ENCODE assay signal across 8 cellular contexts in genomic region chr20:4813839-4814695, GRCh38. TPM values are rescaled to one million over a fixed set of nuclear protein-coding genes. Genes with fewer than 3 reads are reported as not detected.
A peak's percentile ranks its signal among the peaks of the same experiment; 100 is the strongest.
DNase-seq lines count a peak whose midpoint lies in the region; ATAC-seq, FAIRE-seq and TF ChIP-seq lines count a peak whose summit lies in the region.

No MANE protein-coding gene starts in this region.

- WGBS in HepG2 (ENCODE audit: low lambda C conversion rate) = 43% methylated on average over 13 of the region's 13 CpGs

- ATAC-seq in GM21529 (IDR thresholded peaks at IDR 0.05; ENCODE audit: unreplicated experiment) (peak; percentile 41), HepG2 (no peak)

- in situ Hi-C loops in HepG2 (cut with HindIII; ENCODE audit: extremely low pct_ligation_motif_present, low pct_unique_long_range_greater_than_20kb) = no loop called here

- no peak for TF ChIP-seq CTCF in HepG2 (CRISPR knock-in tag; IDR thresholded peaks at IDR 0.05)
- no peak for TF ChIP-seq CTCF in tibial artery (IDR thresholded peaks at IDR 0.05)

- TF ChIP-seq EP300 in HepG2 (IDR thresholded peaks at IDR 0.05; ENCODE audit: low read depth in 2 of 2, low read length in 2 of 2) (no peak), HepG2 (CRISPR knock-in tag; IDR thresholded peaks at IDR 0.05; ENCODE audit: borderline replicate concordance) (no peak)

- FAIRE-seq in HepG2 (lab: Jason Lieb, UNC) = no peak

- no peaks in the 10 kb centered on the region for H4K20me1 ChIP-seq in HepG2 (ENCODE audit: insufficient read depth, low read length)

- intact Hi-C loops in activated naive CD4-positive, alpha-beta T cell treated with anti-CD3 and anti-CD28 coated beads for 36 hours (cut with micrococcal nuclease) = loop anchor here (1.0 to 5.0 kb wide), 5 partner anchors 30 to 1342 kb away; partner anchors contain the start of genes ATRN and SLC23A2
- intact Hi-C loops in HepG2 (cut with micrococcal nuclease; ENCODE audit: unreplicated experiment) = no loop called here
- intact Hi-C loops in tibial artery (cut with DNase I; ENCODE audit: low total_unique reads) = loop anchor here (2.0 kb wide), 1 partner anchor 51 kb away; no protein-coding TSS in a partner anchor

- H3K27me3 Mint-ChIP-seq in activated naive CD4-positive, alpha-beta T cell treated with anti-CD3 and anti-CD28 coated beads for 36 hours (ENCODE audit: low read depth) = no peaks in the 10 kb centered on the region

- no peak overlapping the region for H3K9ac ChIP-seq in HepG2 (ENCODE audit: insufficient read depth, low read depth, low read length)

- peak overlapping the region; percentile 98 for H3K27ac Mint-ChIP-seq in activated naive CD4-positive, alpha-beta T cell treated with anti-CD3 and anti-CD28 coated beads for 36 hours

- no peak overlapping the region for H3K4me2 ChIP-seq in HepG2 (ENCODE audit: low read depth, low read length)

- no TSS peak for BruUV-seq in HepG2 (replicated peaks; lab: Mats Ljungman, UMichigan)

- H3K9me3 ChIP-seq in KOPT-K1 (ENCODE audit: insufficient read depth, low read length, poor library complexity, severe bottlenecking) = no peaks in the 10 kb centered on the region
- H3K9me3 ChIP-seq in HepG2 (ENCODE audit: low read length) = no peaks in the 10 kb centered on the region
- H3K9me3 ChIP-seq in tibial artery = no peaks in the 10 kb centered on the region

- H3K27ac ChIP-seq in KOPT-K1 (ENCODE audit: low read depth, low read length, poor library complexity, severe bottlenecking) (peak overlapping the region; percentile 65), HepG2 (ENCODE audit: extremely low read length, insufficient read depth, low read length) (no peak overlapping the region), tibial artery (peak overlapping the region; percentile 50 to 54)

- H3K9me3 Mint-ChIP-seq in activated naive CD4-positive, alpha-beta T cell treated with anti-CD3 and anti-CD28 coated beads for 36 hours = no peaks in the 10 kb centered on the region

- no peaks in the 10 kb centered on the region for H3K79me2 ChIP-seq in HepG2 (ENCODE audit: insufficient read depth, low read length)

- CTCF ChIA-PET in activated naive CD4-positive, alpha-beta T cell treated with anti-CD3 and anti-CD28 coated beads for 36 hours (lab: Charles Lee) = interaction anchor here (0.6 to 1.1 kb wide), 9 partner anchors 17 to 287 kb away, joined by 3 to 7 read pairs (median 3); no protein-coding TSS in a partner anchor
- CTCF ChIA-PET in HepG2 (lab: Yijun Ruan, JAX; ENCODE audit: low intra/inter-chr PET ratio, low total read pairs) = no interaction called here

- peaks cover 16% of the 10 kb centered on the region for H3K36me3 Mint-ChIP-seq in activated naive CD4-positive, alpha-beta T cell treated with anti-CD3 and anti-CD28 coated beads for 36 hours (ENCODE audit: low read depth)

- peaks cover 9% of the 10 kb centered on the region for H3K36me3 ChIP-seq in KOPT-K1 (ENCODE audit: insufficient read depth, low read length)
- no peaks in the 10 kb centered on the region for H3K36me3 ChIP-seq in HepG2 (replicated peaks in 1 of 2; ENCODE audit: control insufficient read depth in 1 of 2, insufficient read depth in 2 of 2, low read length in 2 of 2)
- H3K36me3 ChIP-seq in tibial artery = no peaks in the 10 kb centered on the region
- no peaks in the 10 kb centered on the region; the same call in 1 of the 2 replicates for H3K36me3 ChIP-seq in H7 (replicated peaks; ENCODE audit: control insufficient read depth, insufficient read depth, low read length)

- no peak overlapping the region for H2AFZ ChIP-seq in HepG2 (ENCODE audit: low read length)

- H3K4me3 ChIP-seq in HepG2 (replicated peaks in 1 of 3; ENCODE audit: insufficient read depth in 1 of 3, low read depth in 2 of 3, low read length in 3 of 3) (no peak overlapping the region), tibial artery (no peak overlapping the region), H7 (ENCODE audit: insufficient read depth, low read depth, low read length) (no peak overlapping the region)

- peaks cover 8% of the 10 kb centered on the region for H3K4me1 ChIP-seq in HepG2 (ENCODE audit: insufficient read depth, low read length)
- H3K4me1 ChIP-seq in tibial artery = peaks cover 0 to 17% (median 3%) of the 10 kb centered on the region in 4 donors

- TF ChIP-seq RAD21 in HepG2 (CRISPR knock-in tag; IDR thresholded peaks at IDR 0.05) = no peak

- H3K27me3 ChIP-seq in HepG2 (ENCODE audit: control insufficient read depth in 1 of 2, insufficient read depth in 2 of 2, low read length in 2 of 2) (peaks cover 17 to 63% of the 10 kb centered on the region in 2 experiments; a peak in 4 of 5 replicates), tibial artery (no peaks in the 10 kb centered on the region), H7 (ENCODE audit: control insufficient read depth, insufficient read depth, low read length) (no peaks in the 10 kb centered on the region)

- peak; percentile 26 for TF ChIP-seq POLR2A in GM10847 (IDR thresholded peaks at IDR 0.05; ENCODE audit: extremely low read depth, insufficient read length)
- no peak for TF ChIP-seq POLR2A in HepG2 (IDR thresholded peaks at IDR 0.05; ENCODE audit: insufficient read depth in 1 of 2, low read depth in 2 of 2, low read length in 2 of 2)

- H3K4me3 Mint-ChIP-seq in activated naive CD4-positive, alpha-beta T cell treated with anti-CD3 and anti-CD28 coated beads for 36 hours = peak overlapping the region; percentile 93

- peak; percentile 72 for DNase-seq in activated naive CD4-positive, alpha-beta T cell treated with anti-CD3 and anti-CD28 coated beads for 36 hours
- DNase-seq in HepG2 (ENCODE audit: low spot score) = no peak
- peak in 1 of 2 donors; percentile 66 for DNase-seq in tibial artery
- no peak for DNase-seq in H7
- no peak for DNase-seq in NCI-H446 (lab: John Stamatoyannopoulos, UW)

- POLR2A ChIA-PET in HepG2 (lab: Yijun Ruan, JAX) = no interaction called here

- H3K4me1 Mint-ChIP-seq in activated naive CD4-positive, alpha-beta T cell treated with anti-CD3 and anti-CD28 coated beads for 36 hours (ENCODE audit: low read depth) = peaks cover 73% of the 10 kb centered on the region

TF ChIP-seq in HepG2, 621 proteins besides CTCF, POLR2A, EP300 and RAD21 (continues in another document):
- TF ChIP-seq, protein P1, sequence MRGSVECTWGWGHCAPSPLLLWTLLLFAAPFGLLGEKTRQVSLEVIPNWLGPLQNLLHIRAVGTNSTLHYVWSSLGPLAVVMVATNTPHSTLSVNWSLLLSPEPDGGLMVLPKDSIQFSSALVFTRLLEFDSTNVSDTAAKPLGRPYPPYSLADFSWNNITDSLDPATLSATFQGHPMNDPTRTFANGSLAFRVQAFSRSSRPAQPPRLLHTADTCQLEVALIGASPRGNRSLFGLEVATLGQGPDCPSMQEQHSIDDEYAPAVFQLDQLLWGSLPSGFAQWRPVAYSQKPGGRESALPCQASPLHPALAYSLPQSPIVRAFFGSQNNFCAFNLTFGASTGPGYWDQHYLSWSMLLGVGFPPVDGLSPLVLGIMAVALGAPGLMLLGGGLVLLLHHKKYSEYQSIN (CRISPR knock-in tag; IDR thresholded peaks at IDR 0.05; ENCODE audit: borderline replicate concordance) = no peak
- TF ChIP-seq, protein P2, sequence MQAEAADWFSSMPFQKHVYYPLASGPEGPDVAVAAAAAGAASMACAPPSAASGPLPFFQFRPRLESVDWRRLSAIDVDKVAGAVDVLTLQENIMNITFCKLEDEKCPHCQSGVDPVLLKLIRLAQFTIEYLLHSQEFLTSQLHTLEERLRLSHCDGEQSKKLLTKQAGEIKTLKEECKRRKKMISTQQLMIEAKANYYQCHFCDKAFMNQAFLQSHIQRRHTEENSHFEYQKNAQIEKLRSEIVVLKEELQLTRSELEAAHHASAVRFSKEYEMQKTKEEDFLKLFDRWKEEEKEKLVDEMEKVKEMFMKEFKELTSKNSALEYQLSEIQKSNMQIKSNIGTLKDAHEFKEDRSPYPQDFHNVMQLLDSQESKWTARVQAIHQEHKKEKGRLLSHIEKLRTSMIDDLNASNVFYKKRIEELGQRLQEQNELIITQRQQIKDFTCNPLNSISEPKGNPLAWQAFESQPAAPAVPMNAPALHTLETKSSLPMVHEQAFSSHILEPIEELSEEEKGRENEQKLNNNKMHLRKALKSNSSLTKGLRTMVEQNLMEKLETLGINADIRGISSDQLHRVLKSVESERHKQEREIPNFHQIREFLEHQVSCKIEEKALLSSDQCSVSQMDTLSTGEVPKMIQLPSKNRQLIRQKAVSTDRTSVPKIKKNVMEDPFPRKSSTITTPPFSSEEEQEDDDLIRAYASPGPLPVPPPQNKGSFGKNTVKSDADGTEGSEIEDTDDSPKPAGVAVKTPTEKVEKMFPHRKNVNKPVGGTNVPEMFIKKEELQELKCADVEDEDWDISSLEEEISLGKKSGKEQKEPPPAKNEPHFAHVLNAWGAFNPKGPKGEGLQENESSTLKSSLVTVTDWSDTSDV (CRISPR knock-in tag; IDR thresholded peaks at IDR 0.05) = 0 out of 2 replicates have a peak, but pooled peaks have one; percentile 35

RNA-seq across cellular contexts. Expression of gene RASSF2, which starts 9.3 kb away (rescaled TPM):
- 10 to 100 TPM; 26.7 to 27.9 TPM for total RNA-seq in activated naive CD4-positive, alpha-beta T cell treated with anti-CD3 and anti-CD28 coated beads for 36 hours
- total RNA-seq in HepG2 (2016; rRNA removed; fragmentation: Illumina TruSeq; extraction: Trizol) = 0.53 and 0.83 TPM in 2 replicates
- under 0.01 and 0.09 TPM in 2 replicates for total RNA-seq in HepG2 (2016; cell fraction: cytosol; rRNA removed; fragmentation: Illumina TruSeq; extraction: Trizol; ENCODE audit: low read depth)
- 0.61 and 0.86 TPM in 2 replicates for total RNA-seq in HepG2 (2016; cell fraction: insoluble cytoplasmic fraction; rRNA removed; fragmentation: Illumina TruSeq; extraction: Trizol)
- total RNA-seq in HepG2 (2016; cell fraction: membrane; rRNA removed; fragmentation: Illumina TruSeq; extraction: Trizol) = 0.25 and 0.31 TPM in 2 replicates
- total RNA-seq in HepG2 (2016; cell fraction: nucleus; rRNA removed; fragmentation: Illumina TruSeq; extraction: Trizol) = 0.19 and 0.44 TPM in 2 replicates
- polyA plus RNA-seq in HepG2 (2011; rRNA removed) = 0.09 and 0.16 TPM in 2 replicates
- polyA plus RNA-seq in HepG2 (2011; cell fraction: cytosol; rRNA removed) = 0.09 and 0.10 TPM in 2 replicates
- 0.11 and 0.19 TPM in 2 replicates for polyA plus RNA-seq in HepG2 (2011; cell fraction: nucleus; rRNA removed)
- 0.05 and 0.08 TPM in 2 replicates for polyA plus RNA-seq in HepG2 (2012)
- polyA plus RNA-seq in HepG2 (2016; cell fraction: cytosol; fragmentation: Illumina TruSeq; extraction: Trizol; ENCODE audit: low read depth) = 0.06 and 0.08 TPM in 2 replicates
- polyA plus RNA-seq in HepG2 (2016; cell fraction: insoluble cytoplasmic fraction; fragmentation: Illumina TruSeq; extraction: Trizol; ENCODE audit: low read depth) = 0.59 and 0.73 TPM in 2 replicates
- 0.10 and 0.11 TPM in 2 replicates for polyA plus RNA-seq in HepG2 (2016; cell fraction: membrane; fragmentation: Illumina TruSeq; extraction: Trizol; ENCODE audit: low read depth)
- polyA plus RNA-seq in HepG2 (2016; cell fraction: nucleus; fragmentation: Illumina TruSeq; extraction: Trizol; ENCODE audit: insufficient read depth, low read depth) = 0.48 and 0.55 TPM in 2 replicates
- 0.06 TPM in 1 of 2 replicates, not detected in the other for polyA minus RNA-seq in HepG2 (2011; rRNA and poly(A)+ RNA removed; ENCODE audit: low replicate concordance)
- polyA minus RNA-seq in HepG2 (2011; cell fraction: cytosol; rRNA and poly(A)+ RNA removed) = 0.10 TPM in 1 of 2 replicates, not detected in the other
- 0.12 and 0.13 TPM in 2 replicates for polyA minus RNA-seq in HepG2 (2011; cell fraction: nucleus; rRNA and poly(A)+ RNA removed)
- total RNA-seq in H7 (2014; rRNA removed; shearing (Covaris generic)) = 4.9 and 6.6 TPM in 2 replicates
